Comparison of ENCODE assay signal across 20 cellular contexts in genomic region chr11:61775106-61775505, GRCh38. TPM values are rescaled to one million over a fixed set of nuclear protein-coding genes. Genes with fewer than 3 reads are reported as not detected.
A peak's percentile ranks its signal among the peaks of the same experiment; 100 is the strongest.
DNase-seq lines count a peak whose midpoint lies in the region; ATAC-seq and TF ChIP-seq lines count a peak whose summit lies in the region.
"Had no signal": no experiment of that assay in that cellular context is flagged by ENCODE, and none has a peak within 500 bp of the region (broad histone marks: within the 10 kb centered on the region; RNA-seq: fewer than 3 reads in every experiment).

No MANE protein-coding gene starts in this region.

- H3K9me3 Mint-ChIP-seq in activated CD4-positive, alpha-beta T cell treated with anti-CD3 and anti-CD28 coated beads, Interleukin-2, amount 10 ng/mL, durations not matched to agents 7 days and 5 days: no peaks in the 10 kb centered on the region
- H3K9me3 Mint-ChIP-seq in central memory CD8-positive, alpha-beta T cell: no peaks in the 10 kb centered on the region
- H3K9me3 Mint-ChIP-seq: CD8-positive, alpha-beta memory T cell had no signal

- no peak for ATAC-seq in central memory CD8-positive, alpha-beta T cell (replicated peaks; ENCODE audit: extremely low read depth, poor library complexity, severe bottlenecking)
- no peak for ATAC-seq in HG03571 (IDR thresholded peaks at IDR 0.05; ENCODE audit: unreplicated experiment)
- ATAC-seq in gastroesophageal sphincter: no peak
- ATAC-seq: GM12878, PC-3 had no signal

- no peaks in the 10 kb centered on the region for H3K27me3 ChIP-seq in layer of hippocampus (ENCODE audit: control insufficient read depth, insufficient read depth, low read length)
- H3K27me3 ChIP-seq in gastroesophageal sphincter: peaks cover 13% of the 10 kb centered on the region
- H3K27me3 ChIP-seq: BLaER1 had no signal

- TF ChIP-seq POLR2A in gastroesophageal sphincter (IDR thresholded peaks at IDR 0.05): no peak

- WGBS in gastroesophageal sphincter (ENCODE audit: low coverage in 1 of 2), 2 donors: 100% methylated on average over 5 of the region's 6 CpGs; no CpG with 5 or more reads in 1 of the 2 donors

- CTCF ChIA-PET in activated CD4-positive, alpha-beta T cell treated with anti-CD3 and anti-CD28 coated beads, Interleukin-2, amount 10 ng/mL, durations not matched to agents 7 days and 5 days (lab: Charles Lee): interaction anchor here (0.7 to 1.2 kb wide), 4 partner anchors 13 to 28 kb away, joined by 3 to 4 read pairs (median 4); no protein-coding TSS in a partner anchor

- peaks cover 0 to 14% (median 8%) of the 10 kb centered on the region in 3 donors for H3K4me1 ChIP-seq in gastroesophageal sphincter

- H3K27ac ChIP-seq in layer of hippocampus (ENCODE audit: low read depth, low read length) (peak overlapping the region; percentile 76), substantia nigra (ENCODE audit: low read depth, low read length, poor library complexity, severe bottlenecking) (peak overlapping the region; percentile 83), gastroesophageal sphincter (no peak overlapping the region)
- H3K27ac ChIP-seq: BLaER1, GM23248 had no signal

- H3K4me3 Mint-ChIP-seq in activated CD4-positive, alpha-beta T cell treated with anti-CD3 and anti-CD28 coated beads, Interleukin-2, amount 10 ng/mL, durations not matched to agents 7 days and 5 days: no peak overlapping the region
- H3K4me3 Mint-ChIP-seq in central memory CD8-positive, alpha-beta T cell: no peak overlapping the region

- H3K27me3 Mint-ChIP-seq in activated CD4-positive, alpha-beta T cell treated with anti-CD3 and anti-CD28 coated beads, Interleukin-2, amount 10 ng/mL, durations not matched to agents 7 days and 5 days: peaks cover 2% of the 10 kb centered on the region
- H3K27me3 Mint-ChIP-seq in central memory CD8-positive, alpha-beta T cell: no peaks in the 10 kb centered on the region

- H3K9me3 ChIP-seq in gastroesophageal sphincter: no peaks in the 10 kb centered on the region
- H3K9me3 ChIP-seq: BLaER1 had no signal

- TF ChIP-seq CTCF in gastroesophageal sphincter (IDR thresholded peaks at IDR 0.05): no peak

- peak overlapping the region; percentile 79 for H3K27ac Mint-ChIP-seq in activated CD4-positive, alpha-beta T cell treated with anti-CD3 and anti-CD28 coated beads, Interleukin-2, amount 10 ng/mL, durations not matched to agents 7 days and 5 days
- peak overlapping the region; percentile 23 for H3K27ac Mint-ChIP-seq in central memory CD8-positive, alpha-beta T cell (ENCODE audit: low read depth)

- TF ChIP-seq EP300 in gastroesophageal sphincter (IDR thresholded peaks at IDR 0.05): no peak

- H3K36me3 ChIP-seq in gastroesophageal sphincter: peaks cover 0 to 8% of the 10 kb centered on the region in 2 donors
- H3K36me3 ChIP-seq: BLaER1 had no signal

- DNase-seq in activated CD4-positive, alpha-beta T cell treated with anti-CD3 and anti-CD28 coated beads, Interleukin-2, amount 10 ng/mL, durations not matched to agents 7 days and 5 days: no peak
- DNase-seq in activated CD4-positive, alpha-beta T cell treated with anti-CD3 and anti-CD28 coated beads for 48 hours: no peak
- DNase-seq in central memory CD8-positive, alpha-beta T cell (ENCODE audit: low spot score in 2 of 2): no peak
- DNase-seq in substantia nigra (lab: John Stamatoyannopoulos, UW): no peak
- DNase-seq in DMS 273 treated with DMSO at 0.1 percent for 48 hours (lab: John Stamatoyannopoulos, UW): no peak
- DNase-seq: DND-41, GM23248, KBM-7, MV-4-11, NCI-H1417, NCI-H187 treated with DMSO at 0.1 percent for 48 hours, NCI-H2171, NCI-H446 treated with DMSO at 0.1 percent for 48 hours, PC-3 had no signal

- POLR2A ChIA-PET in activated CD4-positive, alpha-beta T cell treated with anti-CD3 and anti-CD28 coated beads, Interleukin-2, amount 10 ng/mL, durations not matched to agents 7 days and 5 days (lab: Charles Lee): no interaction called here

- H3K4me1 Mint-ChIP-seq in activated CD4-positive, alpha-beta T cell treated with anti-CD3 and anti-CD28 coated beads, Interleukin-2, amount 10 ng/mL, durations not matched to agents 7 days and 5 days: peaks cover 32% of the 10 kb centered on the region
- H3K4me1 Mint-ChIP-seq in central memory CD8-positive, alpha-beta T cell: peaks cover 20% of the 10 kb centered on the region

- H3K36me3 Mint-ChIP-seq in activated CD4-positive, alpha-beta T cell treated with anti-CD3 and anti-CD28 coated beads, Interleukin-2, amount 10 ng/mL, durations not matched to agents 7 days and 5 days (ENCODE audit: low read depth): no peaks in the 10 kb centered on the region
- H3K36me3 Mint-ChIP-seq in central memory CD8-positive, alpha-beta T cell (ENCODE audit: insufficient read depth): peaks cover 2% of the 10 kb centered on the region
- H3K36me3 Mint-ChIP-seq: CD8-positive, alpha-beta memory T cell had no signal

- no peak overlapping the region for H3K4me3 ChIP-seq in gastroesophageal sphincter
- H3K4me3 ChIP-seq: BLaER1, GM12878, GM23248 had no signal

RNA-seq across cellular contexts. Expression of gene TMEM258, which starts 17.3 kb away (rescaled TPM):
- 100 to 1,000 TPM; 154 to 160 TPM for total RNA-seq in activated CD4-positive, alpha-beta T cell treated with anti-CD3 and anti-CD28 coated beads, Interleukin-2, amount 10 ng/mL, durations not matched to agents 7 days and 5 days
- 10 to 100 TPM; 31.4 to 36.7 (median 33.3) TPM for total RNA-seq in gastroesophageal sphincter

RNA-seq across cellular contexts. Expression of gene FEN1, which starts 17.6 kb away (rescaled TPM):
- total RNA-seq in activated CD4-positive, alpha-beta T cell treated with anti-CD3 and anti-CD28 coated beads, Interleukin-2, amount 10 ng/mL, durations not matched to agents 7 days and 5 days: 100 to 1,000 TPM in 1 of 2 experiments, 10 to 100 TPM in 1; 98.6 to 118 TPM
- 10 to 100 TPM in 1 of 4 donors, 1 to 10 TPM in 3; 7.1 to 14.2 (median 8.1) TPM for total RNA-seq in gastroesophageal sphincter

RNA-seq across cellular contexts. Expression of gene MYRF, which starts 22.7 kb away (rescaled TPM):
- total RNA-seq in activated CD4-positive, alpha-beta T cell treated with anti-CD3 and anti-CD28 coated beads, Interleukin-2, amount 10 ng/mL, durations not matched to agents 7 days and 5 days: 1 to 10 TPM; 1.1 to 1.2 TPM
- under 1 TPM; 0.10 to 0.78 (median 0.19) TPM for total RNA-seq in gastroesophageal sphincter
- total RNA-seq: GM23248 had no signal

RNA-seq across cellular contexts. Expression of gene FADS1, which starts 41.7 kb away (rescaled TPM):
- total RNA-seq in activated CD4-positive, alpha-beta T cell treated with anti-CD3 and anti-CD28 coated beads, Interleukin-2, amount 10 ng/mL, durations not matched to agents 7 days and 5 days: 10 to 100 TPM; 25.7 to 27.1 TPM
- 10 to 100 TPM; 20.8 to 37.4 (median 32.0) TPM for total RNA-seq in gastroesophageal sphincter

RNA-seq across cellular contexts. Expression of gene FADS2, which starts 53.0 kb away (rescaled TPM):
- total RNA-seq in activated CD4-positive, alpha-beta T cell treated with anti-CD3 and anti-CD28 coated beads, Interleukin-2, amount 10 ng/mL, durations not matched to agents 7 days and 5 days: 100 to 1,000 TPM; 128 to 135 TPM
- total RNA-seq in gastroesophageal sphincter: 10 to 100 TPM; 17.6 to 40.0 (median 33.4) TPM

Comparison
In these comparisons a context has a peak if more than half of its experiments do, and no peak if none do; other contexts are left out.
1. H3K27ac ChIP-seq: peak in layer of hippocampus (single experiment) and substantia nigra (single experiment); none in gastroesophageal sphincter (0 of 4).
2. RNA of gene TMEM258, which starts 17.3 kb away (total RNA-seq): 154 to 160 TPM in activated CD4-positive, alpha-beta T cell treated with anti-CD3 and anti-CD28 coated beads, Interleukin-2, amount 10 ng/mL, durations not matched to agents 7 days and 5 days; 31.4 to 36.7 TPM in gastroesophageal sphincter; every median in the first group is over 4 times any median in the second.
3. RNA of gene FEN1, which starts 17.6 kb away (total RNA-seq): 98.6 to 118 TPM in activated CD4-positive, alpha-beta T cell treated with anti-CD3 and anti-CD28 coated beads, Interleukin-2, amount 10 ng/mL, durations not matched to agents 7 days and 5 days; 7.1 to 14.2 TPM in gastroesophageal sphincter; every median in the first group is over 4 times any median in the second.